In the genomic region with DNA sequence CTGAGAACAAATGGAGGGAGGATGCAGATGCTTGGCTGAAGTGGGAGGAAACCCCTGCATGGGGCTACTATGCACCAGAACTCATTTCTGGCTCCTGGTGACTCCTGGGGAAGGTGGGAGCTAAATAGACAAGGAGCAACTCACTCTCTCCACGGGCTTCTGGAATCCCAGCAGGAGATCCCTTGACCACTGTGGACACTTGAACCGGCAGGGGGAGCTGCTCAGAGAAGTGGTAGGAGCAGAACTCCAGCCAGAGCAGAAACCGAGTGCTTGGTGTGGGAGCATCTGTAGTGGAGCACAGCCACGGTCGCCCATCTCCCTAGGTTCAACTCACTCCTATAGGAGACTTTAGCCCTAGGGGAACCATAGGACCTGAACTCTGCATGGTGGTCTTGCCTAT, we compare ENCODE assay signal across 1 cellular context.
TF ChIP-seq lines count a peak whose summit lies in the region.

No MANE protein-coding gene starts in this region.

TF ChIP-seq in GM23338, 12 proteins besides CTCF, POLR2A, EP300 and RAD21 (continued from another document):
- TF ChIP-seq, protein P1, sequence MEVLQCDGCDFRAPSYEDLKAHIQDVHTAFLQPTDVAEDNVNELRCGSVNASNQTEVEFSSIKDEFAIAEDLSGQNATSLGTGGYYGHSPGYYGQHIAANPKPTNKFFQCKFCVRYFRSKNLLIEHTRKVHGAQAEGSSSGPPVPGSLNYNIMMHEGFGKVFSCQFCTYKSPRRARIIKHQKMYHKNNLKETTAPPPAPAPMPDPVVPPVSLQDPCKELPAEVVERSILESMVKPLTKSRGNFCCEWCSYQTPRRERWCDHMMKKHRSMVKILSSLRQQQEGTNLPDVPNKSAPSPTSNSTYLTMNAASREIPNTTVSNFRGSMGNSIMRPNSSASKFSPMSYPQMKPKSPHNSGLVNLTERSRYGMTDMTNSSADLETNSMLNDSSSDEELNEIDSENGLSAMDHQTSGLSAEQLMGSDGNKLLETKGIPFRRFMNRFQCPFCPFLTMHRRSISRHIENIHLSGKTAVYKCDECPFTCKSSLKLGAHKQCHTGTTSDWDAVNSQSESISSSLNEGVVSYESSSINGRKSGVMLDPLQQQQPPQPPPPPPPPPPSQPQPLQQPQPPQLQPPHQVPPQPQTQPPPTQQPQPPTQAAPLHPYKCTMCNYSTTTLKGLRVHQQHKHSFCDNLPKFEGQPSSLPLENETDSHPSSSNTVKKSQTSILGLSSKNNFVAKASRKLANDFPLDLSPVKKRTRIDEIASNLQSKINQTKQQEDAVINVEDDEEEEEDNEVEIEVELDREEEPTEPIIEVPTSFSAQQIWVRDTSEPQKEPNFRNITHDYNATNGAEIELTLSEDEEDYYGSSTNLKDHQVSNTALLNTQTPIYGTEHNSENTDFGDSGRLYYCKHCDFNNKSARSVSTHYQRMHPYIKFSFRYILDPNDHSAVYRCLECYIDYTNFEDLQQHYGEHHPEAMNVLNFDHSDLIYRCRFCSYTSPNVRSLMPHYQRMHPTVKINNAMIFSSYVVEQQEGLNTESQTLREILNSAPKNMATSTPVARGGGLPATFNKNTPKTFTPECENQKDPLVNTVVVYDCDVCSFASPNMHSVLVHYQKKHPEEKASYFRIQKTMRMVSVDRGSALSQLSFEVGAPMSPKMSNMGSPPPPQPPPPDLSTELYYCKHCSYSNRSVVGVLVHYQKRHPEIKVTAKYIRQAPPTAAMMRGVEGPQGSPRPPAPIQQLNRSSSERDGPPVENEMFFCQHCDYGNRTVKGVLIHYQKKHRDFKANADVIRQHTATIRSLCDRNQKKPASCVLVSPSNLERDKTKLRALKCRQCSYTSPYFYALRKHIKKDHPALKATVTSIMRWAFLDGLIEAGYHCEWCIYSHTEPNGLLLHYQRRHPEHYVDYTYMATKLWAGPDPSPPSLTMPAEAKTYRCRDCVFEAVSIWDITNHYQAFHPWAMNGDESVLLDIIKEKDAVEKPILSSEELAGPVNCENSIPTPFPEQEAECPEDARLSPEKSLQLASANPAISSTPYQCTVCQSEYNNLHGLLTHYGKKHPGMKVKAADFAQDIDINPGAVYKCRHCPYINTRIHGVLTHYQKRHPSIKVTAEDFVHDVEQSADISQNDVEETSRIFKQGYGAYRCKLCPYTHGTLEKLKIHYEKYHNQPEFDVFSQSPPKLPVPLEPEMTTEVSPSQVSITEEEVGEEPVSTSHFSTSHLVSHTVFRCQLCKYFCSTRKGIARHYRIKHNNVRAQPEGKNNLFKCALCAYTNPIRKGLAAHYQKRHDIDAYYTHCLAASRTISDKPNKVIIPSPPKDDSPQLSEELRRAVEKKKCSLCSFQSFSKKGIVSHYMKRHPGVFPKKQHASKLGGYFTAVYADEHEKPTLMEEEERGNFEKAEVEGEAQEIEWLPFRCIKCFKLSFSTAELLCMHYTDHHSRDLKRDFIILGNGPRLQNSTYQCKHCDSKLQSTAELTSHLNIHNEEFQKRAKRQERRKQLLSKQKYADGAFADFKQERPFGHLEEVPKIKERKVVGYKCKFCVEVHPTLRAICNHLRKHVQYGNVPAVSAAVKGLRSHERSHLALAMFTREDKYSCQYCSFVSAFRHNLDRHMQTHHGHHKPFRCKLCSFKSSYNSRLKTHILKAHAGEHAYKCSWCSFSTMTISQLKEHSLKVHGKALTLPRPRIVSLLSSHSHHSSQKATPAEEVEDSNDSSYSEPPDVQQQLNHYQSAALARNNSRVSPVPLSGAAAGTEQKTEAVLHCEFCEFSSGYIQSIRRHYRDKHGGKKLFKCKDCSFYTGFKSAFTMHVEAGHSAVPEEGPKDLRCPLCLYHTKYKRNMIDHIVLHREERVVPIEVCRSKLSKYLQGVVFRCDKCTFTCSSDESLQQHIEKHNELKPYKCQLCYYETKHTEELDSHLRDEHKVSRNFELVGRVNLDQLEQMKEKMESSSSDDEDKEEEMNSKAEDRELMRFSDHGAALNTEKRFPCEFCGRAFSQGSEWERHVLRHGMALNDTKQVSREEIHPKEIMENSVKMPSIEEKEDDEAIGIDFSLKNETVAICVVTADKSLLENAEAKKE (CRISPR knock-in tag; IDR thresholded peaks at IDR 0.05): no peak
- TF ChIP-seq EZH2phosphoT487 (IDR thresholded peaks at IDR 0.05; ENCODE audit: unreplicated experiment): no peak
- TF ChIP-seq POLR2AphosphoS5 (IDR thresholded peaks at IDR 0.05; ENCODE audit: low read depth): no peak
- no peak for TF ChIP-seq EZH2 (IDR thresholded peaks at IDR 0.05; ENCODE audit: low read depth, unreplicated experiment)
- no peak for TF ChIP-seq CREB1 (CRISPR knock-in tag; IDR thresholded peaks at IDR 0.05; ENCODE audit: low read depth)
- no peak for TF ChIP-seq NANOG (IDR thresholded peaks at IDR 0.05; ENCODE audit: borderline replicate concordance)
- TF ChIP-seq STAT1 (IDR thresholded peaks at IDR 0.05; ENCODE audit: unreplicated experiment): no peak
- TF ChIP-seq, protein P2, sequence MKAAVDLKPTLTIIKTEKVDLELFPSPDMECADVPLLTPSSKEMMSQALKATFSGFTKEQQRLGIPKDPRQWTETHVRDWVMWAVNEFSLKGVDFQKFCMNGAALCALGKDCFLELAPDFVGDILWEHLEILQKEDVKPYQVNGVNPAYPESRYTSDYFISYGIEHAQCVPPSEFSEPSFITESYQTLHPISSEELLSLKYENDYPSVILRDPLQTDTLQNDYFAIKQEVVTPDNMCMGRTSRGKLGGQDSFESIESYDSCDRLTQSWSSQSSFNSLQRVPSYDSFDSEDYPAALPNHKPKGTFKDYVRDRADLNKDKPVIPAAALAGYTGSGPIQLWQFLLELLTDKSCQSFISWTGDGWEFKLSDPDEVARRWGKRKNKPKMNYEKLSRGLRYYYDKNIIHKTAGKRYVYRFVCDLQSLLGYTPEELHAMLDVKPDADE (IDR thresholded peaks at IDR 0.05): no peak
- no peak for TF ChIP-seq ZNF331 (CRISPR knock-in tag; IDR thresholded peaks at IDR 0.05; ENCODE audit: low read depth)
- no peak for TF ChIP-seq ZNF114 (CRISPR knock-in tag; IDR thresholded peaks at IDR 0.05)
